11 cellular contexts compared by ENCODE assay signal in the genomic region with DNA sequence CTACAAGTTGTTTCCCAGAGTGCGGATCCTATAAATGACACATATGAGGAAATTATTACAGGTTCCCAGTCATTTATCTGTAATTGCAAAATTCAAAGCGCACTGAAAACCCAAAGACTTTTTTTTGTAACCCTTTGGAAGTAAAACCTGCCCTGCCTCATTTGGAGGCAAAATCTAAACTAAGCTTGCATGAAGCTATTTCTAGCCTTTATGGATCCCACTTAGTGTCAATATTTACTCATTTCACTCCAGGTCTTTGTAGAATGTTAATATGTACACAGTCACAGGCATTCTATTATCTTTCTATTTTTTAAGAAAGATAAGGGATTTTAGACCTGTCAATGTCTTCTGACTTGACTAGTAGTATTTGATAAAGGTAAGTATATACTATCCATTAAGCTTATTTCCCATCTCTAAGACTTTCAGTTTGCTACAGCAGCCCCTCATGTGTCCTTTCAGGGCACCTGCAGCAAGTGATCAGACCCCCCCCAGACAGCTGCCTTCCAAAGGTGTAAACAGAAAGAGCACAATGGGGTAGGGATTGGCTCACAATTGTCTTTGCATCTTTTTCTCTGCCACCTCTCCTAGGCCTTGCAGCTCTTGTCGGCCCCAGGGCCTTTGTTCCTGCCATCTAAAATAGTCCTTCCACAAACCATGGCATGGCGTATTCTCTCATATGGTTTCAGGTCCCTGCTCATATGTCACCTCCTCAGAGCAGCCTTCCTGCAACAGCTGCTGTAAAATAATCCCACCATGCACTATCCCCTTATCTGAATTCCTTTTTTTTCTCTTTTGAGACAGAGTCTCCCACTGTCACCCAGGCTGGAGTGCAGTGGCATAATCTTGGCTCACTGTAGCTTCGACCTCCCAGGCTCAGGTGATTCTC. TPM values are rescaled to one million over a fixed set of nuclear protein-coding genes. Genes with fewer than 3 reads are reported as not detected.
DNase-seq lines count a peak whose midpoint lies in the region; ATAC-seq and TF ChIP-seq lines count a peak whose summit lies in the region.
"Had no signal": no experiment of that assay in that cellular context is flagged by ENCODE, and none has a peak within 500 bp of the region (broad histone marks: within the 10 kb centered on the region; RNA-seq: fewer than 3 reads in every experiment).

No MANE protein-coding gene starts in this region.

- H3K27me3 Mint-ChIP-seq in activated T-helper 17 cell treated with anti-CD3 and anti-CD28 coated beads, Interleukin-2, amount 50 U/mL, for 72 hours, result no peaks in the 10 kb centered on the region
- H3K27me3 Mint-ChIP-seq in natural killer cell treated with Interleukin-12 subunit alpha and Interleukin-12 subunit beta and Interleukin-15 and Interleukin-18, amount 100 ng/mL, for 72 hours, result peaks cover 5 to 9% of the 10 kb centered on the region in 2 donors
- H3K27me3 Mint-ChIP-seq in H9 (ENCODE audit: low read depth), result no peaks in the 10 kb centered on the region; the same call in 1 of the 2 replicates

- H4K20me1 ChIP-seq in Karpas-422 (ENCODE audit: insufficient read depth, low read depth, low read length), result peaks cover 29% of the 10 kb centered on the region
- no peaks in the 10 kb centered on the region for H4K20me1 ChIP-seq in H9 (ENCODE audit: control insufficient read depth, insufficient read depth, insufficient read length)

- H3K4me1 ChIP-seq in Karpas-422 (ENCODE audit: low read length) (peaks cover 33% of the 10 kb centered on the region), H9 (ENCODE audit: insufficient read depth, low read length) (peaks cover 6% of the 10 kb centered on the region)

- no CpG with 5 or more reads among the region's 5 CpGs for WGBS in H9 (ENCODE audit: extremely low coverage, insufficient read length, low lambda C conversion rate)

- H3K36me3 Mint-ChIP-seq in activated T-helper 17 cell treated with anti-CD3 and anti-CD28 coated beads, Interleukin-2, amount 50 U/mL, for 72 hours (ENCODE audit: low read depth), result peaks cover 14% of the 10 kb centered on the region
- H3K36me3 Mint-ChIP-seq in natural killer cell treated with Interleukin-12 subunit alpha and Interleukin-12 subunit beta and Interleukin-15 and Interleukin-18, amount 100 ng/mL, for 72 hours, result no peaks in the 10 kb centered on the region
- H3K36me3 Mint-ChIP-seq in H9 (ENCODE audit: insufficient read depth in 1 of 3, low read depth in 3 of 3), result no peaks in the 10 kb centered on the region
- H3K36me3 Mint-ChIP-seq: mesothelial cell of epicardium had no signal

- H3K4me1 Mint-ChIP-seq in activated T-helper 17 cell treated with anti-CD3 and anti-CD28 coated beads, Interleukin-2, amount 50 U/mL, for 72 hours, result peaks cover 3% of the 10 kb centered on the region
- peaks cover 9 to 10% of the 10 kb centered on the region in 2 donors for H3K4me1 Mint-ChIP-seq in natural killer cell treated with Interleukin-12 subunit alpha and Interleukin-12 subunit beta and Interleukin-15 and Interleukin-18, amount 100 ng/mL, for 72 hours (ENCODE audit: low read depth in 2 of 2)
- peaks cover 21 to 37% of the 10 kb centered on the region in 2 experiments for H3K4me1 Mint-ChIP-seq in H9

- H3K27ac ChIP-seq in Karpas-422 (ENCODE audit: low read length) (no peak overlapping the region), H9 (ENCODE audit: insufficient read length, low read depth, low read length) (no peak overlapping the region)
- H3K27ac ChIP-seq: SK-N-MC had no signal

- DNase-seq in COR-L47 (lab: John Stamatoyannopoulos, UW) (peak; percentile 35), Karpas-422 (no peak), H9 (no peak), activated gamma-delta T cell (lab: John Stamatoyannopoulos, UW) (no peak)
- DNase-seq in natural killer cell treated with Interleukin-12 subunit alpha and Interleukin-12 subunit beta and Interleukin-15 and Interleukin-18, amount 100 ng/mL, for 72 hours (ENCODE audit: low spot score), result no peak

- no peaks in the 10 kb centered on the region for H3K23me2 ChIP-seq in H9 (ENCODE audit: insufficient read length, low read depth, low read length, poor library complexity, severe bottlenecking)

- peaks cover 5% of the 10 kb centered on the region for H3K79me1 ChIP-seq in H9 (ENCODE audit: insufficient read depth, low read depth, low read length, poor library complexity, severe bottlenecking)

- no peak for ATAC-seq in activated T-helper 17 cell treated with anti-CD3 and anti-CD28 coated beads, Interleukin-2, amount 50 U/mL, for 72 hours (replicated peaks)
- ATAC-seq in natural killer cell treated with Interleukin-12 subunit alpha and Interleukin-12 subunit beta and Interleukin-15 and Interleukin-18, amount 100 ng/mL, for 72 hours, result no peak
- no peak for ATAC-seq in GM19035 (IDR thresholded peaks at IDR 0.05; ENCODE audit: unreplicated experiment)

- no peak overlapping the region for H3K4me3 ChIP-seq in Karpas-422 (ENCODE audit: low read length)

- no peaks in the 10 kb centered on the region for H3K9me3 Mint-ChIP-seq in activated T-helper 17 cell treated with anti-CD3 and anti-CD28 coated beads, Interleukin-2, amount 50 U/mL, for 72 hours
- no peaks in the 10 kb centered on the region for H3K9me3 Mint-ChIP-seq in natural killer cell treated with Interleukin-12 subunit alpha and Interleukin-12 subunit beta and Interleukin-15 and Interleukin-18, amount 100 ng/mL, for 72 hours
- H3K9me3 Mint-ChIP-seq in H9, result no peaks in the 10 kb centered on the region
- H3K9me3 Mint-ChIP-seq: mesothelial cell of epicardium had no signal

- H3K23ac ChIP-seq in H9 (ENCODE audit: insufficient read length, low read depth, low read length), result no peak overlapping the region

- no peaks in the 10 kb centered on the region for H3K9me2 ChIP-seq in Karpas-422 (replicated peaks; ENCODE audit: insufficient read depth, low read length)

- H3K27ac Mint-ChIP-seq in activated T-helper 17 cell treated with anti-CD3 and anti-CD28 coated beads, Interleukin-2, amount 50 U/mL, for 72 hours, result peak overlapping the region; percentile 89
- H3K27ac Mint-ChIP-seq in natural killer cell treated with Interleukin-12 subunit alpha and Interleukin-12 subunit beta and Interleukin-15 and Interleukin-18, amount 100 ng/mL, for 72 hours, result peak overlapping the region; percentile 74 to 84
- no peak overlapping the region for H3K27ac Mint-ChIP-seq in H9

- H3K9ac ChIP-seq in Karpas-422 (ENCODE audit: low read length), result no peak overlapping the region
- no peak overlapping the region for H3K9ac ChIP-seq in H9 (ENCODE audit: extremely low read depth, insufficient read length, low read length)

- H2BK20ac ChIP-seq in H9 (ENCODE audit: low read depth, low read length, poor library complexity, severe bottlenecking), result no peak overlapping the region

- H3K4me2 ChIP-seq in Karpas-422 (ENCODE audit: low read depth, low read length, poor library complexity, severe bottlenecking), result peak overlapping the region; percentile 93
- H3K4me2 ChIP-seq in H9 (ENCODE audit: insufficient read depth, insufficient read length, low read length), result no peak overlapping the region

- H3K4ac ChIP-seq in H9 (ENCODE audit: low read depth, low read length), result no peak overlapping the region

- no peak overlapping the region for H2BK12ac ChIP-seq in H9 (ENCODE audit: insufficient read length, low read depth, low read length)

- H4K8ac ChIP-seq in H9 (replicated peaks; ENCODE audit: insufficient read length, low read depth, low read length), result no peak overlapping the region

- H3K9me3 ChIP-seq in Karpas-422 (ENCODE audit: low read length) (no peaks in the 10 kb centered on the region), H9 (ENCODE audit: control insufficient read depth, low read depth, low read length) (no peaks in the 10 kb centered on the region)
- H3K9me3 ChIP-seq: esophagus muscularis mucosa, suprapubic skin had no signal

- no peak overlapping the region for H3K18ac ChIP-seq in H9 (ENCODE audit: insufficient read length, low read depth, low read length)

- H3T11ph ChIP-seq in H9 (ENCODE audit: low read length), result no peak overlapping the region

- H4K5ac ChIP-seq in H9 (ENCODE audit: insufficient read length, low read depth, low read length), result no peak overlapping the region

- H2BK120ac ChIP-seq in H9 (ENCODE audit: low read depth, low read length, poor library complexity, severe bottlenecking), result no peak overlapping the region

- no peak overlapping the region for H3K56ac ChIP-seq in H9 (ENCODE audit: insufficient read length, low read depth, low read length)

- H4K91ac ChIP-seq in H9 (ENCODE audit: insufficient read length, low read depth, low read length), result no peak overlapping the region

- no peak overlapping the region for H2AK5ac ChIP-seq in H9 (ENCODE audit: insufficient read length, low read length)

- H3K4me3 Mint-ChIP-seq in activated T-helper 17 cell treated with anti-CD3 and anti-CD28 coated beads, Interleukin-2, amount 50 U/mL, for 72 hours, result peak overlapping the region; percentile 15
- H3K4me3 Mint-ChIP-seq in natural killer cell treated with Interleukin-12 subunit alpha and Interleukin-12 subunit beta and Interleukin-15 and Interleukin-18, amount 100 ng/mL, for 72 hours, result peak overlapping the region; percentile 85
- peak overlapping the region in 1 of 2 experiments; percentile 49; a peak in 2 of 5 replicates for H3K4me3 Mint-ChIP-seq in H9

- no peaks in the 10 kb centered on the region for H3K36me3 ChIP-seq in Karpas-422 (ENCODE audit: insufficient read depth, low read length)
- H3K36me3 ChIP-seq: esophagus muscularis mucosa, suprapubic skin had no signal

- no peak for TF ChIP-seq CTCF in H9 (conservative IDR thresholded peaks at IDR 0.05)

- H3K27me3 ChIP-seq in Karpas-422 (ENCODE audit: low read length) (no peaks in the 10 kb centered on the region), H9 (ENCODE audit: insufficient read depth, low read length) (no peaks in the 10 kb centered on the region)
- H3K27me3 ChIP-seq: esophagus muscularis mucosa, suprapubic skin had no signal

- H2BK5ac ChIP-seq in H9 (ENCODE audit: insufficient read length, low read length), result no peak overlapping the region

- H3K14ac ChIP-seq in H9 (ENCODE audit: insufficient read depth, low read length), result no peak overlapping the region

- H3K79me2 ChIP-seq in Karpas-422 (ENCODE audit: low read length) (peaks cover 33% of the 10 kb centered on the region), H9 (ENCODE audit: insufficient read depth, low read length) (peaks cover 24% of the 10 kb centered on the region; the same call in 1 of the 2 replicates)

- no peak overlapping the region for H2AFZ ChIP-seq in Karpas-422 (ENCODE audit: low read length)
- H2AFZ ChIP-seq in H9 (ENCODE audit: low read length), result no peak overlapping the region

- H2BK15ac ChIP-seq in H9 (ENCODE audit: low read depth, low read length), result no peak overlapping the region

RNA-seq across cellular contexts. Expression of a gene that starts 1.3 kb away (rescaled TPM):
- total RNA-seq in Karpas-422 (2014; rRNA removed; shearing (Covaris generic); ENCODE audit: low replicate concordance), result 43.3 and 82.6 TPM in 2 replicates
- total RNA-seq in activated T-helper 17 cell treated with anti-CD3 and anti-CD28 coated beads, Interleukin-2, amount 50 U/mL, for 72 hours, result 10 to 100 TPM; 51.7 to 52.5 TPM
- total RNA-seq in natural killer cell treated with Interleukin-12 subunit alpha and Interleukin-12 subunit beta and Interleukin-15 and Interleukin-18, amount 100 ng/mL, for 72 hours, result 10 to 100 TPM; 43.4 to 68.6 TPM
- 68.3 and 74.4 TPM in 2 replicates for total RNA-seq in H9 (2021)

RNA-seq across cellular contexts. Expression of a gene that starts 39.2 kb away (rescaled TPM):
- total RNA-seq in Karpas-422 (2014; rRNA removed; shearing (Covaris generic); ENCODE audit: low replicate concordance), result 153 and 219 TPM in 2 replicates
- 100 to 1,000 TPM in 1 of 2 donors, 10 to 100 TPM in 1; 94.3 to 186 TPM for total RNA-seq in activated T-helper 17 cell treated with anti-CD3 and anti-CD28 coated beads, Interleukin-2, amount 50 U/mL, for 72 hours
- total RNA-seq in natural killer cell treated with Interleukin-12 subunit alpha and Interleukin-12 subunit beta and Interleukin-15 and Interleukin-18, amount 100 ng/mL, for 72 hours, result 100 to 1,000 TPM in 1 of 2 donors, 10 to 100 TPM in 1; 69.6 to 115 TPM
- total RNA-seq in H9 (2021), result 121 and 123 TPM in 2 replicates

Comparison
In these comparisons a context has a peak if more than half of its experiments do, and no peak if none do; other contexts are left out.
1. H3K27ac Mint-ChIP-seq: peak in activated T-helper 17 cell treated with anti-CD3 and anti-CD28 coated beads, Interleukin-2, amount 50 U/mL, for 72 hours (single experiment) and natural killer cell treated with Interleukin-12 subunit alpha and Interleukin-12 subunit beta and Interleukin-15 and Interleukin-18, amount 100 ng/mL, for 72 hours (2 of 2); none in H9 (0 of 3).